In genomic region chr12:3728686-3729085, GRCh38 we compare ENCODE assay signal across 11 cellular contexts. TPM values are rescaled to one million over a fixed set of nuclear protein-coding genes. Genes with fewer than 3 reads are reported as not detected.
A peak's percentile ranks its signal among the peaks of the same experiment; 100 is the strongest.
DNase-seq lines count a peak whose midpoint lies in the region; ATAC-seq and TF ChIP-seq lines count a peak whose summit lies in the region.
"Had no signal": no experiment of that assay in that cellular context is flagged by ENCODE, and none has a peak within 500 bp of the region (broad histone marks: within the 10 kb centered on the region; RNA-seq: fewer than 3 reads in every experiment).

No MANE protein-coding gene starts in this region.

- peak; percentile 68 for DNase-seq in SKM-1 (lab: John Stamatoyannopoulos, UW; ENCODE audit: unreplicated experiment)
- peak; percentile 92 for DNase-seq in natural killer cell treated with Interleukin-12 subunit alpha and Interleukin-12 subunit beta and Interleukin-15 and Interleukin-18, amount 100 ng/mL, for 72 hours (ENCODE audit: low spot score)
- DNase-seq in OCI-M1 (lab: John Stamatoyannopoulos, UW), result no peak
- DNase-seq in dorsolateral prefrontal cortex, result no peak
- no peak for DNase-seq in MCF 10A (ENCODE audit: unreplicated experiment)
- DNase-seq in HuH-7.5 (ENCODE audit: low spot score), result no peak
- DNase-seq: left cardiac atrium, NCI-H748 treated with DMSO at 0.1 percent for 48 hours, right cardiac atrium had no signal

- POLR2A ChIA-PET in MCF 10A (lab: Yijun Ruan, JAX), result no interaction called here

- peaks cover 37% of the 10 kb centered on the region for H3K36me3 Mint-ChIP-seq in natural killer cell treated with Interleukin-12 subunit alpha and Interleukin-12 subunit beta and Interleukin-15 and Interleukin-18, amount 100 ng/mL, for 72 hours
- H3K36me3 Mint-ChIP-seq in MCF 10A (ENCODE audit: insufficient read depth, unreplicated experiment), result no peaks in the 10 kb centered on the region

- TF ChIP-seq CTCF in dorsolateral prefrontal cortex (IDR thresholded peaks at IDR 0.05 in 54 of 56, conservative IDR thresholded peaks at IDR 0.05 in 2 of 56; ENCODE audit: low read depth in 1 of 56, partially characterized antibody in 56 of 56) (no peak), MCF 10A (IDR thresholded peaks at IDR 0.05; ENCODE audit: unreplicated experiment) (no peak)

- no peak overlapping the region for H3K27ac ChIP-seq in dorsolateral prefrontal cortex

- CTCF ChIA-PET in MCF 10A (lab: Yijun Ruan, JAX), result no interaction called here

- peaks cover 70 to 81% of the 10 kb centered on the region in 2 donors for H3K4me1 Mint-ChIP-seq in natural killer cell treated with Interleukin-12 subunit alpha and Interleukin-12 subunit beta and Interleukin-15 and Interleukin-18, amount 100 ng/mL, for 72 hours (ENCODE audit: low read depth in 2 of 2)
- H3K4me1 Mint-ChIP-seq in MCF 10A (ENCODE audit: insufficient read depth, unreplicated experiment), result no peaks in the 10 kb centered on the region

- peak; percentile 41 for ATAC-seq in GM18907 (IDR thresholded peaks at IDR 0.05; ENCODE audit: unreplicated experiment)
- ATAC-seq in HG03045 (IDR thresholded peaks at IDR 0.05; ENCODE audit: unreplicated experiment), result peak; percentile 15
- ATAC-seq in natural killer cell treated with Interleukin-12 subunit alpha and Interleukin-12 subunit beta and Interleukin-15 and Interleukin-18, amount 100 ng/mL, for 72 hours, result peak; percentile 86

- H3K4me3 Mint-ChIP-seq in natural killer cell treated with Interleukin-12 subunit alpha and Interleukin-12 subunit beta and Interleukin-15 and Interleukin-18, amount 100 ng/mL, for 72 hours, result peak overlapping the region; percentile 84
- H3K4me3 Mint-ChIP-seq in MCF 10A (ENCODE audit: unreplicated experiment), result no peak overlapping the region

- no peaks in the 10 kb centered on the region for H3K27me3 Mint-ChIP-seq in natural killer cell treated with Interleukin-12 subunit alpha and Interleukin-12 subunit beta and Interleukin-15 and Interleukin-18, amount 100 ng/mL, for 72 hours
- H3K27me3 Mint-ChIP-seq in MCF 10A (ENCODE audit: insufficient read depth, unreplicated experiment), result peaks cover 23% of the 10 kb centered on the region

- peaks cover 0 to 3% (median 0%) of the 10 kb centered on the region in 45 donors for H3K27me3 ChIP-seq in dorsolateral prefrontal cortex

- intact Hi-C loops in dorsolateral prefrontal cortex (cut with DNase I) (no loop called here), MCF 10A (cut with micrococcal nuclease) (no loop called here)

- H3K4me3 ChIP-seq in dorsolateral prefrontal cortex, result no peak overlapping the region

- peak overlapping the region; percentile 97 to 98 for H3K27ac Mint-ChIP-seq in natural killer cell treated with Interleukin-12 subunit alpha and Interleukin-12 subunit beta and Interleukin-15 and Interleukin-18, amount 100 ng/mL, for 72 hours
- no peak overlapping the region for H3K27ac Mint-ChIP-seq in MCF 10A (ENCODE audit: low read depth, unreplicated experiment)

- peaks cover 7% of the 10 kb centered on the region for H3K9me3 Mint-ChIP-seq in natural killer cell treated with Interleukin-12 subunit alpha and Interleukin-12 subunit beta and Interleukin-15 and Interleukin-18, amount 100 ng/mL, for 72 hours
- no peaks in the 10 kb centered on the region for H3K9me3 Mint-ChIP-seq in MCF 10A (ENCODE audit: unreplicated experiment)

- BruUV-seq in MCF 10A (replicated peaks; lab: Mats Ljungman, UMichigan), result no TSS peak

RNA-seq across cellular contexts. Expression of gene CRACR2A, which starts 24.2 kb away (rescaled TPM):
- total RNA-seq in natural killer cell treated with Interleukin-12 subunit alpha and Interleukin-12 subunit beta and Interleukin-15 and Interleukin-18, amount 100 ng/mL, for 72 hours, result 100 to 1,000 TPM; 134 to 139 TPM
- 1 to 10 TPM; 1.1 to 5.7 (median 2.6) TPM for total RNA-seq in dorsolateral prefrontal cortex
- total RNA-seq in MCF 10A (2022), result not detected in 2 replicates

Comparison
In these comparisons a context has a peak if more than half of its experiments do, and no peak if none do; other contexts are left out.
1. ATAC-seq: peak in every context shown above with its lines; median percentile 86 in natural killer cell treated with Interleukin-12 subunit alpha and Interleukin-12 subunit beta and Interleukin-15 and Interleukin-18, amount 100 ng/mL, for 72 hours; 41 in GM18907; 15 in HG03045.
2. DNase-seq: peak in SKM-1 (single experiment) and natural killer cell treated with Interleukin-12 subunit alpha and Interleukin-12 subunit beta and Interleukin-15 and Interleukin-18, amount 100 ng/mL, for 72 hours (single experiment); none in OCI-M1 (single experiment), dorsolateral prefrontal cortex (0 of 10), MCF 10A (single experiment) and HuH-7.5 (single experiment).
3. RNA of gene CRACR2A, which starts 24.2 kb away (total RNA-seq): 134 to 139 TPM in natural killer cell treated with Interleukin-12 subunit alpha and Interleukin-12 subunit beta and Interleukin-15 and Interleukin-18, amount 100 ng/mL, for 72 hours; 1.1 to 5.7 TPM in dorsolateral prefrontal cortex and not detected in MCF 10A; every median in the first group is over 10 times any median in the second.